ENCODE assay signal across 1 cellular context in the genomic region with DNA sequence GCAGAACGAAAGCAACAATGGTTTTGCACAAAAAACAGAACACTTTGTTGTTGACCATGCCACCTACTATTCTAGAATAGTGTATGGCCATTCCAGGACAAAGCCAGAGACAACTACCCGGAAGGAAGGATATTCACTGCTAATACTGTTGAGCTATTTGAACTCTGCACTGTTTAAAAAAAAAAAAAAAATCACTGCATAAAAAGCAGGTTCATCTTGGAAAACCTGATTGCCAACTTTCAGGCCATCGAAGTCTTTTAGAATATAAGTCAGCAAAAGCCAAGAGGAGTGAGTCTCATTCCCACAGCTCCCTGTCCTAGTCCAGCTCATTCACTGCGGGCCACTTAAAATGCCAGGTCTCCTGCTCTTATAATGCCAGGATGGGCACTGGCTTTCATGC.
TF ChIP-seq lines count a peak whose summit lies in the region.

No MANE protein-coding gene starts in this region.

TF ChIP-seq in GM12878, 131 proteins besides CTCF, POLR2A, EP300 and RAD21:
- no peak for TF ChIP-seq FOS (IDR thresholded peaks at IDR 0.05; ENCODE audit: borderline replicate concordance, extremely low read depth, insufficient read length)
- no peak for TF ChIP-seq TARDBP (IDR thresholded peaks at IDR 0.05; ENCODE audit: borderline replicate concordance)
- no peak for TF ChIP-seq CHD1 (IDR thresholded peaks at IDR 0.05; ENCODE audit: low read depth, low read length)
- TF ChIP-seq, protein P1, sequence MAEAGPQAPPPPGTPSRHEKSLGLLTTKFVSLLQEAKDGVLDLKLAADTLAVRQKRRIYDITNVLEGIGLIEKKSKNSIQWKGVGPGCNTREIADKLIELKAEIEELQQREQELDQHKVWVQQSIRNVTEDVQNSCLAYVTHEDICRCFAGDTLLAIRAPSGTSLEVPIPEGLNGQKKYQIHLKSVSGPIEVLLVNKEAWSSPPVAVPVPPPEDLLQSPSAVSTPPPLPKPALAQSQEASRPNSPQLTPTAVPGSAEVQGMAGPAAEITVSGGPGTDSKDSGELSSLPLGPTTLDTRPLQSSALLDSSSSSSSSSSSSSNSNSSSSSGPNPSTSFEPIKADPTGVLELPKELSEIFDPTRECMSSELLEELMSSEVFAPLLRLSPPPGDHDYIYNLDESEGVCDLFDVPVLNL (IDR thresholded peaks at IDR 0.05; ENCODE audit: low read depth, low read length) = no peak
